Comparison of ENCODE assay signal across 8 cellular contexts in genomic region chr2:38835015-38835601, GRCh38. TPM values are rescaled to one million over a fixed set of nuclear protein-coding genes. Genes with fewer than 3 reads are reported as not detected.
DNase-seq lines count a peak whose midpoint lies in the region; ATAC-seq and TF ChIP-seq lines count a peak whose summit lies in the region.

No MANE protein-coding gene starts in this region.

- no peaks in the 10 kb centered on the region for H3K9me3 Mint-ChIP-seq in brain
- no peaks in the 10 kb centered on the region for H3K9me3 Mint-ChIP-seq in nephron progenitor cell

- H3K27me3 Mint-ChIP-seq in brain (no peaks in the 10 kb centered on the region), nephron progenitor cell (ENCODE audit: low read depth, poor library complexity) (peaks cover 2% of the 10 kb centered on the region)

- H3K36me3 Mint-ChIP-seq in brain = peaks cover 66% of the 10 kb centered on the region
- H3K36me3 Mint-ChIP-seq in nephron progenitor cell (ENCODE audit: low read depth) = peaks cover 50% of the 10 kb centered on the region

- H3K4me1 Mint-ChIP-seq in brain (no peaks in the 10 kb centered on the region), nephron progenitor cell (no peaks in the 10 kb centered on the region)

- H3K4me3 Mint-ChIP-seq in brain = no peak overlapping the region
- H3K4me3 Mint-ChIP-seq in nephron progenitor cell = no peak overlapping the region

- peak; percentile 22 to 52 for TF ChIP-seq CTCF in brain (conservative IDR thresholded peaks at IDR 0.05)
- TF ChIP-seq CTCF in nephron progenitor cell (IDR thresholded peaks at IDR 0.05) = peak; percentile 43

- no peak for ATAC-seq in HG02571 (IDR thresholded peaks at IDR 0.05; ENCODE audit: unreplicated experiment)

- H3K27ac Mint-ChIP-seq in brain (no peak overlapping the region), nephron progenitor cell (no peak overlapping the region)

- peak; percentile 13 for DNase-seq in NCI-H1105 (lab: John Stamatoyannopoulos, UW)
- no peak for DNase-seq in NCI-H1105 treated with DMSO at 0.1 percent for 48 hours (lab: John Stamatoyannopoulos, UW)
- peak; percentile 2 for DNase-seq in NCI-H128 (lab: John Stamatoyannopoulos, UW; ENCODE audit: unreplicated experiment)
- DNase-seq in nephron progenitor cell = no peak
- DNase-seq in globus pallidus (ENCODE audit: low spot score) = no peak
- no peak for DNase-seq in GDM1 (lab: John Stamatoyannopoulos, UW)

RNA-seq across cellular contexts. Expression of gene DHX57, which starts 40.6 kb away (rescaled TPM):
- 10.4 TPM for polyA plus RNA-seq in brain (ENCODE audit: insufficient read depth, low read depth, low replicate concordance)

RNA-seq across cellular contexts. Expression of gene MORN2, which starts 40.7 kb away (rescaled TPM):
- polyA plus RNA-seq in brain (ENCODE audit: insufficient read depth, low read depth, low replicate concordance) = 33.5 TPM

RNA-seq across cellular contexts. Expression of gene ARHGEF33, which starts 54.6 kb away (rescaled TPM):
- polyA plus RNA-seq in brain (ENCODE audit: insufficient read depth, low read depth, low replicate concordance) = 1.0 TPM

RNA-seq across cellular contexts. Expression of gene GEMIN6, which starts 57.1 kb away (rescaled TPM):
- 7.3 TPM for polyA plus RNA-seq in brain (ENCODE audit: insufficient read depth, low read depth, low replicate concordance)

Comparison
In these comparisons a context has a peak if more than half of its experiments do, and no peak if none do; other contexts are left out.
1. DNase-seq: peak in NCI-H1105 (single experiment) and NCI-H128 (single experiment); none in NCI-H1105 treated with DMSO at 0.1 percent for 48 hours (single experiment), nephron progenitor cell (single experiment), globus pallidus (single experiment) and GDM1 (single experiment).